ENCODE assay signal across 10 cellular contexts in genomic region chr4:139028191-139028661, GRCh38. TPM values are rescaled to one million over a fixed set of nuclear protein-coding genes. Genes with fewer than 3 reads are reported as not detected.
DNase-seq lines count a peak whose midpoint lies in the region; ATAC-seq and TF ChIP-seq lines count a peak whose summit lies in the region.
"Had no signal": no experiment of that assay in that cellular context is flagged by ENCODE, and none has a peak within 500 bp of the region (broad histone marks: within the 10 kb centered on the region; RNA-seq: fewer than 3 reads in every experiment).

No MANE protein-coding gene starts in this region.

- DNase-seq in NCI-H2029 (lab: John Stamatoyannopoulos, UW) (peak; percentile 94), anterior cingulate cortex (lab: John Stamatoyannopoulos, UW) (peak in 45 of 58 donors; percentile 4 to 88 (median 44)), iPS-NIHi7 (ENCODE audit: extremely low spot score) (peak; percentile 29), lower leg skin (ENCODE audit: low spot score in 2 of 2) (no peak), NOMO-1 treated with DMSO at 0.1 percent for 48 hours (lab: John Stamatoyannopoulos, UW; ENCODE audit: unreplicated experiment) (no peak), T1000 (lab: John Stamatoyannopoulos, UW) (no peak)
- DNase-seq: NCI-H526 treated with DMSO at 0.1 percent for 48 hours, small intestine had no signal

- peaks cover 10 to 31% (median 16%) of the 10 kb centered on the region in 3 donors for H3K4me1 ChIP-seq in skeletal muscle tissue (ENCODE audit: control insufficient read depth in 3 of 3, insufficient read depth in 3 of 3, low read length in 3 of 3)

- 68 to 76% methylated on average over 11 of the region's 11 CpGs for WGBS in lower leg skin, 2 donors

- TF ChIP-seq POLR2A in lower leg skin (IDR thresholded peaks at IDR 0.05): no peak

- H3K27me3 ChIP-seq in skeletal muscle tissue (ENCODE audit: control insufficient read depth in 3 of 3, insufficient read depth in 3 of 3, low read length in 3 of 3): no peaks in the 10 kb centered on the region

- intact Hi-C loops in lower leg skin (cut with DNase I; ENCODE audit: low total_unique reads): no loop called here

- no peaks in the 10 kb centered on the region for H3K36me3 ChIP-seq in skeletal muscle tissue (ENCODE audit: control insufficient read depth in 3 of 3, insufficient read depth in 3 of 3, low read length in 3 of 3)

- ATAC-seq in activated CD4-positive, CD25-positive, alpha-beta regulatory T cell treated with anti-CD3 and anti-CD28 coated beads, Interleukin-2, amount 50 U/mL, for 24 hours: no peak

- peak overlapping the region; percentile 71 to 75 (median 73) for H3K9ac ChIP-seq in skeletal muscle tissue (ENCODE audit: low read depth in 1 of 3, low read length in 3 of 3)

- peak overlapping the region in 2 of 3 donors; percentile 7 to 37 for H3K4me3 ChIP-seq in skeletal muscle tissue (ENCODE audit: low read length in 3 of 3)
- H3K4me3 ChIP-seq in lower leg skin (ENCODE audit: low read depth, poor library complexity, severe bottlenecking): no peak overlapping the region

- H3K27ac ChIP-seq in skeletal muscle tissue (ENCODE audit: low read depth, low read length): peak overlapping the region; percentile 93

- H3K9me3 ChIP-seq in skeletal muscle tissue (ENCODE audit: control insufficient read depth in 3 of 3, low read length in 3 of 3): no peaks in the 10 kb centered on the region

- no peak for TF ChIP-seq CTCF in lower leg skin (IDR thresholded peaks at IDR 0.05)

RNA-seq across cellular contexts. Expression of gene NOCT, which starts 12.6 kb away (rescaled TPM):
- total RNA-seq in skeletal muscle tissue: 7.8 TPM
- 10 to 100 TPM in 1 of 4 donors, 1 to 10 TPM in 3; 4.0 to 10.5 (median 7.4) TPM for total RNA-seq in lower leg skin

Comparison
In these comparisons a context has a peak if more than half of its experiments do, and no peak if none do; other contexts are left out.
1. DNase-seq: peak in NCI-H2029 (single experiment), anterior cingulate cortex (45 of 58) and iPS-NIHi7 (single experiment); none in lower leg skin (0 of 2), NOMO-1 treated with DMSO at 0.1 percent for 48 hours (single experiment) and T1000 (single experiment).